Comparison of ENCODE assay signal across 8 cellular contexts in the genomic region with DNA sequence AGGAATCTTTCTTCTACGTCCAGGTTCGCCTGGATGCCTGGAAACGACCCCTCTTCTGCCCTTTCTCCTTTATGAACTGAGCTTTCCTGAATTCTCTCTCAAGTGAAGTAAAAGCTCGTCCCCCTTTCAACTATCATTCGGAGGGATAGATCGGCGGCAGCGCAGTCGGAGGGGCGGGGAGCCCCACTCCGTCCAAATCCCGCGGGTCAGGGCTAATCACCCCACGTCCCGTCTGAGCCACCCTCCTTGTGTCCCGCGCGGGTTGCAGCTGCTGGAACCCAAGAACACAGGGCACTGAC. TPM values are rescaled to one million over a fixed set of nuclear protein-coding genes. Genes with fewer than 3 reads are reported as not detected.
A peak's percentile ranks its signal among the peaks of the same experiment; 100 is the strongest.
DNase-seq lines count a peak whose midpoint lies in the region; ATAC-seq, FAIRE-seq and TF ChIP-seq lines count a peak whose summit lies in the region.

No MANE protein-coding gene starts in this region.

- peaks cover 39% of the 10 kb centered on the region for H3K79me2 ChIP-seq in DND-41 (ENCODE audit: insufficient read depth, low read length)

- H3K36me3 ChIP-seq in DND-41 (ENCODE audit: insufficient read depth, low read length) (no peaks in the 10 kb centered on the region; the same call in 1 of the 2 replicates), adipocyte (ENCODE audit: control insufficient read depth, insufficient read depth, low read length, severe bottlenecking) (no peaks in the 10 kb centered on the region), kidney (ENCODE audit: control insufficient read depth in 1 of 2, insufficient read depth in 2 of 2, low read length in 2 of 2) (no peaks in the 10 kb centered on the region), suprapubic skin (no peaks in the 10 kb centered on the region)

- peak overlapping the region; percentile 58 for H3K9ac ChIP-seq in DND-41 (ENCODE audit: low read depth, low read length)
- peak overlapping the region; percentile 89 for H3K9ac ChIP-seq in adipocyte (ENCODE audit: low read length)
- peak overlapping the region; percentile 88 to 91 for H3K9ac ChIP-seq in kidney (ENCODE audit: low read length in 2 of 2)

- peak overlapping the region; percentile 83 for H2AFZ ChIP-seq in DND-41 (ENCODE audit: low read depth, low read length)

- no peak for DNase-seq in DND-41
- DNase-seq in adipocyte (ENCODE audit: low read depth) = no peak
- no peak for DNase-seq in kidney
- peak in 1 of 2 donors; percentile 86 for DNase-seq in suprapubic skin (ENCODE audit: low spot score in 2 of 2)
- DNase-seq in SHP77 (lab: John Stamatoyannopoulos, UW) = no peak
- DNase-seq in NCI-H2171 (lab: John Stamatoyannopoulos, UW) = no peak
- no peak for DNase-seq in iPS-NIHi7 (ENCODE audit: extremely low spot score)

- no peak for FAIRE-seq in kidney (lab: Jason Lieb, UNC)

- peak overlapping the region; percentile 70 for H3K27ac ChIP-seq in DND-41 (ENCODE audit: low read length)
- H3K27ac ChIP-seq in kidney (ENCODE audit: low read depth in 2 of 2, low read length in 2 of 2) = peak overlapping the region; percentile 56 to 85
- H3K27ac ChIP-seq in suprapubic skin = peak overlapping the region; percentile 92

- H4K20me1 ChIP-seq in DND-41 (ENCODE audit: insufficient read depth, low read length) = no peaks in the 10 kb centered on the region

- H3K27me3 ChIP-seq in DND-41 (ENCODE audit: insufficient read depth, low read length, poor library complexity) (no peaks in the 10 kb centered on the region), adipocyte (replicated peaks; ENCODE audit: control insufficient read depth, insufficient read depth, low read length) (no peaks in the 10 kb centered on the region), suprapubic skin (no peaks in the 10 kb centered on the region)

- no peak for TF ChIP-seq EP300 in suprapubic skin (IDR thresholded peaks at IDR 0.05)

- WGBS in suprapubic skin = under 1% methylated on average over 18 of the region's 18 CpGs

- TF ChIP-seq POLR2A in suprapubic skin (IDR thresholded peaks at IDR 0.05) = no peak

- H3K4me1 ChIP-seq in DND-41 (ENCODE audit: insufficient read depth, low read length) (peaks cover 53% of the 10 kb centered on the region), adipocyte (ENCODE audit: control insufficient read depth, insufficient read depth, low read length) (peaks cover 28% of the 10 kb centered on the region), kidney (ENCODE audit: control insufficient read depth in 1 of 2, insufficient read depth in 1 of 2, low read depth in 1 of 2, low read length in 2 of 2) (peaks cover 5% of the 10 kb centered on the region in 2 donors), suprapubic skin (peaks cover 60% of the 10 kb centered on the region)

- H3K9me3 ChIP-seq in DND-41 (ENCODE audit: insufficient read depth, low read length, severe bottlenecking) = no peaks in the 10 kb centered on the region
- no peaks in the 10 kb centered on the region for H3K9me3 ChIP-seq in adipocyte (ENCODE audit: control insufficient read depth, low read length)
- H3K9me3 ChIP-seq in kidney (ENCODE audit: control insufficient read depth in 1 of 2, low read length in 2 of 2) = no peaks in the 10 kb centered on the region
- H3K9me3 ChIP-seq in suprapubic skin = no peaks in the 10 kb centered on the region

- ATAC-seq in DND-41 (ENCODE audit: insufficient read depth, low read depth) (no peak), HG02970 (IDR thresholded peaks at IDR 0.05; ENCODE audit: low FRiP score, unreplicated experiment) (peak; percentile 26)

- peak overlapping the region; percentile 69 for H3K4me2 ChIP-seq in DND-41 (ENCODE audit: insufficient read depth, low read length)

- H3K4me3 ChIP-seq in DND-41 (ENCODE audit: low read depth in 1 of 2, low read length in 2 of 2) (peak overlapping the region; percentile 49 to 62), adipocyte (ENCODE audit: low read length) (peak overlapping the region; percentile 95), kidney (ENCODE audit: low read length in 2 of 2) (peak overlapping the region; percentile 93 to 95), suprapubic skin (peak overlapping the region; percentile 97)

- intact Hi-C loops in kidney (cut with DNase I) = no loop called here

- TF ChIP-seq CTCF in DND-41 (IDR thresholded peaks at IDR 0.05; ENCODE audit: borderline replicate concordance, extremely low read depth, low read length, poor library complexity, severe bottlenecking) (no peak), kidney (IDR thresholded peaks at IDR 0.05; ENCODE audit: borderline replicate concordance, extremely low read depth, insufficient read depth) (no peak), suprapubic skin (IDR thresholded peaks at IDR 0.05) (no peak)

RNA-seq across cellular contexts. Expression of a gene that starts 0.4 kb away (rescaled TPM):
- 1.3 TPM for total RNA-seq in kidney
- 0.86 TPM for polyA plus RNA-seq in kidney (ENCODE audit: insufficient read depth, low read depth, low replicate concordance)
- 1 to 10 TPM; 1.1 to 2.7 (median 1.7) TPM for total RNA-seq in suprapubic skin

RNA-seq across cellular contexts. Expression of a gene that starts 0.7 kb away (rescaled TPM):
- total RNA-seq in kidney (5.9 TPM), suprapubic skin (10 to 100 TPM in 2 of 4 donors, 1 to 10 TPM in 2; 8.8 to 10.5 (median 9.9) TPM)
- 0.95 TPM for polyA plus RNA-seq in kidney (ENCODE audit: insufficient read depth, low read depth, low replicate concordance)
